Comparison of ENCODE assay signal across 8 cellular contexts in the genomic region with DNA sequence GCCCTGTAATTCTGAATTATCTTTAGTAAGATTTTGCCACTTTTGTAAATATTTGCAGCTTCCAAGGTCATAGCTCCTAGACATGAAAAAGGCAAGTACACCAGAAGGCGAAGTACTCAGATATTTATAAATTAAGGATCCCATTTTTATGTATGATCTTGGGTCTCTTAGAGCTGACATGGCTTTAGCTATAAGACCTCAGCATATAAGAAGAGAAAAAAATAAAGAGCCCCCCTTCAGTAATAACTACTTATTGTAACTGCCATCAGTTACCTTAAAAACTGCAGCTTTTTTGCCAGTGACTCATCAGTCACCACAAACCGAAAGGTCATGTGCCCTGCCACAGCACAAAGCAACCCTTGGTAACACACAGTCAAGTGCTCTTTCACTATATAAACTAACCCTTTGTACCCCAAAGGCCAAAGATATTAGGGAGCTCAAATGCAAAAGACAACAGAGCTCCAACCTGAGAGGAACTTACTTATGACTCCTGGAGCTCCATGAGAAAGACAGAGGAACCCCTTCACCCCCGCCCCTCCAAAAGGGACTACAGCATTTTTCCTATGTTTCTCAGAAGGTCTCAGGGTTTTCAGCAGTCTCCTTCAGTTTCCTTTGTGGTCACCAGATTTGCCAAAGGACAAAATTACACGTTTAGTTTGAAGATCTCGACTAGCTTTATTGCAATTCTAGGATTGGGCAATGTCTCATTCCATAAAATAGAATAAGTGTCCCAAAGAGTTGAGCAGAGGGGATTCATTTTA.
DNase-seq lines count a peak whose midpoint lies in the region; ATAC-seq and TF ChIP-seq lines count a peak whose summit lies in the region.

No MANE protein-coding gene starts in this region.

- peak overlapping the region; percentile 5 for H3K27ac Mint-ChIP-seq in type B pancreatic cell

- H3K27me3 ChIP-seq in kidney epithelial cell (ENCODE audit: control insufficient read depth, insufficient read depth, low read length), result no peaks in the 10 kb centered on the region

- H3K4me1 Mint-ChIP-seq in type B pancreatic cell (ENCODE audit: unreplicated experiment), result peaks cover 10% of the 10 kb centered on the region

- peak; percentile 49 for DNase-seq in GDM1 (lab: John Stamatoyannopoulos, UW)
- peak; percentile 75 for DNase-seq in KG1 (lab: John Stamatoyannopoulos, UW)
- peak; percentile 31 to 53 for DNase-seq in activated CD8-positive, alpha-beta memory T cell treated with anti-CD3 and anti-CD28 coated beads for 4 hours (ENCODE audit: low read depth in 2 of 2)
- DNase-seq in kidney epithelial cell (ENCODE audit: low read depth), result peak; percentile 59
- DNase-seq in type B pancreatic cell (ENCODE audit: extremely low spot score, unreplicated experiment), result no peak
- no peak for DNase-seq in putamen (ENCODE audit: low spot score)
- DNase-seq in NCI-H1417 treated with DMSO at 0.1 percent for 48 hours (lab: John Stamatoyannopoulos, UW), result no peak

- no peak overlapping the region for H3K4me3 Mint-ChIP-seq in type B pancreatic cell

- no peak overlapping the region for H3K4me3 ChIP-seq in kidney epithelial cell (ENCODE audit: low read depth, low read length)

- H3K36me3 ChIP-seq in kidney epithelial cell (ENCODE audit: control insufficient read depth, insufficient read depth, low read length), result no peaks in the 10 kb centered on the region

- peaks cover 7% of the 10 kb centered on the region for H3K9me3 Mint-ChIP-seq in type B pancreatic cell

- TF ChIP-seq CTCF in kidney epithelial cell (IDR thresholded peaks at IDR 0.05; ENCODE audit: insufficient read depth, low read length, poor library complexity, severe bottlenecking), result no peak
- no peak for TF ChIP-seq CTCF in type B pancreatic cell (conservative IDR thresholded peaks at IDR 0.05)

- H3K27me3 Mint-ChIP-seq in type B pancreatic cell, result peaks cover 3% of the 10 kb centered on the region

- H3K36me3 Mint-ChIP-seq in type B pancreatic cell, result no peaks in the 10 kb centered on the region

- peak; percentile 98 for ATAC-seq in GM21786 (IDR thresholded peaks at IDR 0.05; ENCODE audit: unreplicated experiment)

Comparison
In these comparisons a context has a peak if more than half of its experiments do, and no peak if none do; other contexts are left out.
1. DNase-seq: peak in GDM1 (single experiment), KG1 (single experiment), activated CD8-positive, alpha-beta memory T cell treated with anti-CD3 and anti-CD28 coated beads for 4 hours (2 of 2) and kidney epithelial cell (single experiment); none in type B pancreatic cell (single experiment), putamen (single experiment) and NCI-H1417 treated with DMSO at 0.1 percent for 48 hours (single experiment).